18 cellular contexts compared by ENCODE assay signal in genomic region chr10:132970641-132971438, GRCh38. TPM values are rescaled to one million over a fixed set of nuclear protein-coding genes. Genes with fewer than 3 reads are reported as not detected.
DNase-seq lines count a peak whose midpoint lies in the region; ATAC-seq and TF ChIP-seq lines count a peak whose summit lies in the region.
"Had no signal": no experiment of that assay in that cellular context is flagged by ENCODE, and none has a peak within 500 bp of the region (broad histone marks: within the 10 kb centered on the region; RNA-seq: fewer than 3 reads in every experiment).

No MANE protein-coding gene starts in this region.

- H3K4me1 ChIP-seq in lower lobe of right lung (no peaks in the 10 kb centered on the region), spleen (peaks cover 0 to 3% (median 0%) of the 10 kb centered on the region in 6 donors)
- H3K4me1 ChIP-seq: Caco-2, Peyer's patch had no signal

- CTCF ChIA-PET in activated naive CD4-positive, alpha-beta T cell treated with anti-CD3 and anti-CD28 coated beads, Interleukin-2, amount 10 ng/mL, durations not matched to agents 7 days and 5 days (lab: Charles Lee): no interaction called here
- CTCF ChIA-PET in activated naive CD4-positive, alpha-beta T cell treated with anti-CD3 and anti-CD28 coated beads for 36 hours (lab: Charles Lee): no interaction called here
- CTCF ChIA-PET in WTC11 (lab: Charles Lee): no interaction called here

- H3K4me3 ChIP-seq in lower lobe of right lung: no peak overlapping the region
- H3K4me3 ChIP-seq in spleen: no peak overlapping the region
- H3K4me3 ChIP-seq: Peyer's patch had no signal

- peak; percentile 11; the same call in 1 of the 2 replicates for ATAC-seq in WTC11
- peak; percentile 15 to 47 for ATAC-seq in lower lobe of right lung
- no peak for ATAC-seq in GM19463 (IDR thresholded peaks at IDR 0.05; ENCODE audit: unreplicated experiment)

- TF ChIP-seq CTCF in WTC11 (IDR thresholded peaks at IDR 0.05) (no peak), lower lobe of right lung (IDR thresholded peaks at IDR 0.05) (no peak), spleen (IDR thresholded peaks at IDR 0.05 in 8 of 11, conservative IDR thresholded peaks at IDR 0.05 in 3 of 11) (no peak)

- no peaks in the 10 kb centered on the region for H3K4me1 Mint-ChIP-seq in activated naive CD4-positive, alpha-beta T cell treated with anti-CD3 and anti-CD28 coated beads, Interleukin-2, amount 10 ng/mL, durations not matched to agents 7 days and 5 days
- no peaks in the 10 kb centered on the region for H3K4me1 Mint-ChIP-seq in activated naive CD4-positive, alpha-beta T cell treated with anti-CD3 and anti-CD28 coated beads for 36 hours (ENCODE audit: low read depth)
- H3K4me1 Mint-ChIP-seq in WTC11: peaks cover 17% of the 10 kb centered on the region

- H3K9me3 Mint-ChIP-seq in activated naive CD4-positive, alpha-beta T cell treated with anti-CD3 and anti-CD28 coated beads, Interleukin-2, amount 10 ng/mL, durations not matched to agents 7 days and 5 days: no peaks in the 10 kb centered on the region
- no peaks in the 10 kb centered on the region for H3K9me3 Mint-ChIP-seq in activated naive CD4-positive, alpha-beta T cell treated with anti-CD3 and anti-CD28 coated beads for 36 hours
- no peaks in the 10 kb centered on the region for H3K9me3 Mint-ChIP-seq in WTC11
- H3K9me3 Mint-ChIP-seq: CD4-positive, alpha-beta T cell had no signal

- intact Hi-C loops in activated naive CD4-positive, alpha-beta T cell treated with anti-CD3 and anti-CD28 coated beads for 36 hours (cut with micrococcal nuclease): no loop called here
- intact Hi-C loops in lower lobe of right lung (cut with DNase I): no loop called here
- intact Hi-C loops in spleen (cut with DNase I; ENCODE audit: low total_unique reads): no loop called here

- H3K9me3 ChIP-seq in lower lobe of right lung (no peaks in the 10 kb centered on the region), spleen (peaks cover 0 to 6% (median 0%) of the 10 kb centered on the region in 8 donors)
- H3K9me3 ChIP-seq: Peyer's patch had no signal

- H3K27ac ChIP-seq in lower lobe of right lung (no peak overlapping the region), spleen (no peak overlapping the region)
- H3K27ac ChIP-seq: Peyer's patch had no signal

- H3K36me3 ChIP-seq in lower lobe of right lung: no peaks in the 10 kb centered on the region
- H3K36me3 ChIP-seq in spleen: no peaks in the 10 kb centered on the region
- H3K36me3 ChIP-seq: Peyer's patch had no signal

- H3K27me3 Mint-ChIP-seq in activated naive CD4-positive, alpha-beta T cell treated with anti-CD3 and anti-CD28 coated beads, Interleukin-2, amount 10 ng/mL, durations not matched to agents 7 days and 5 days: peaks cover 28% of the 10 kb centered on the region
- H3K27me3 Mint-ChIP-seq in activated naive CD4-positive, alpha-beta T cell treated with anti-CD3 and anti-CD28 coated beads for 36 hours (ENCODE audit: low read depth): peaks cover 18% of the 10 kb centered on the region
- peaks cover 3% of the 10 kb centered on the region; the same call in 1 of the 2 replicates for H3K27me3 Mint-ChIP-seq in WTC11 (ENCODE audit: low read depth)

- H3K4me3 Mint-ChIP-seq in activated naive CD4-positive, alpha-beta T cell treated with anti-CD3 and anti-CD28 coated beads, Interleukin-2, amount 10 ng/mL, durations not matched to agents 7 days and 5 days: no peak overlapping the region
- H3K4me3 Mint-ChIP-seq in activated naive CD4-positive, alpha-beta T cell treated with anti-CD3 and anti-CD28 coated beads for 36 hours: no peak overlapping the region
- H3K4me3 Mint-ChIP-seq in WTC11: no peak overlapping the region; the same call in 1 of the 2 replicates
- H3K4me3 Mint-ChIP-seq: CD4-positive, alpha-beta T cell had no signal

- no peaks in the 10 kb centered on the region for H3K36me3 Mint-ChIP-seq in activated naive CD4-positive, alpha-beta T cell treated with anti-CD3 and anti-CD28 coated beads, Interleukin-2, amount 10 ng/mL, durations not matched to agents 7 days and 5 days
- no peaks in the 10 kb centered on the region for H3K36me3 Mint-ChIP-seq in activated naive CD4-positive, alpha-beta T cell treated with anti-CD3 and anti-CD28 coated beads for 36 hours (ENCODE audit: low read depth)
- H3K36me3 Mint-ChIP-seq in WTC11: no peaks in the 10 kb centered on the region

- WGBS in spleen, 5 donors: 72 to 89% (median 75%) methylated on average over 15 to 22 of the region's 22 CpGs

- POLR2A ChIA-PET in WTC11 (lab: Charles Lee): no interaction called here

- no peak for TF ChIP-seq POLR2A in spleen (IDR thresholded peaks at IDR 0.05)

- peaks cover 59% of the 10 kb centered on the region for H3K27me3 ChIP-seq in lower lobe of right lung (ENCODE audit: low read depth)
- peaks cover 0 to 65% (median 22%) of the 10 kb centered on the region in 7 donors for H3K27me3 ChIP-seq in spleen (replicated peaks in 1 of 7)
- H3K27me3 ChIP-seq: Peyer's patch had no signal

- no peak overlapping the region for H3K27ac Mint-ChIP-seq in activated naive CD4-positive, alpha-beta T cell treated with anti-CD3 and anti-CD28 coated beads, Interleukin-2, amount 10 ng/mL, durations not matched to agents 7 days and 5 days
- H3K27ac Mint-ChIP-seq in activated naive CD4-positive, alpha-beta T cell treated with anti-CD3 and anti-CD28 coated beads for 36 hours: no peak overlapping the region
- H3K27ac Mint-ChIP-seq in WTC11: peak overlapping the region; percentile 34; the same call in 1 of the 2 replicates
- H3K27ac Mint-ChIP-seq: CD4-positive, alpha-beta T cell had no signal

- peak; percentile 14 for DNase-seq in activated naive CD4-positive, alpha-beta T cell treated with anti-CD3 and anti-CD28 coated beads, Interleukin-2, amount 10 ng/mL, durations not matched to agents 7 days and 5 days
- no peak for DNase-seq in activated naive CD4-positive, alpha-beta T cell treated with anti-CD3 and anti-CD28 coated beads for 36 hours
- DNase-seq in WTC11 (ENCODE audit: low spot score) (peak; percentile 10), lower lobe of right lung (no peak), spleen (peak; percentile 61), DMS 273 treated with DMSO at 0.1 percent for 48 hours (lab: John Stamatoyannopoulos, UW) (no peak), HuH-7 (ENCODE audit: low spot score) (no peak)
- DNase-seq: DMS153; GDM1; KG1; NCI-H1694 treated with DMSO at 0.1 percent for 48 hours; NCI-H510A; NCI-H748 treated with DMSO at 0.1 percent for 48 hours; NK-92 treated with Interleukin-12 subunit alpha and Interleukin-12 subunit beta, amount 100 ng/mL, for 24 hours had no signal

TF ChIP-seq in WTC11, 78 proteins besides CTCF, POLR2A, EP300 and RAD21:
- TF ChIP-seq ELF4 (CRISPR knock-in tag; IDR thresholded peaks at IDR 0.05; ENCODE audit: low read depth) (no peak), TP53 (CRISPR knock-in tag; IDR thresholded peaks at IDR 0.05) (no peak), SOX15 (CRISPR knock-in tag; IDR thresholded peaks at IDR 0.05) (no peak), HMGA2 (CRISPR knock-in tag; IDR thresholded peaks at IDR 0.05) (no peak), ZNF263 (CRISPR knock-in tag; IDR thresholded peaks at IDR 0.05; ENCODE audit: low read depth) (no peak), CREM (CRISPR knock-in tag; IDR thresholded peaks at IDR 0.05) (no peak), ZNF671 (CRISPR knock-in tag; IDR thresholded peaks at IDR 0.05) (no peak), MYBL2 (CRISPR knock-in tag; IDR thresholded peaks at IDR 0.05) (no peak), EMX1 (CRISPR knock-in tag; IDR thresholded peaks at IDR 0.05) (no peak), RELA (CRISPR knock-in tag; IDR thresholded peaks at IDR 0.05; ENCODE audit: borderline replicate concordance) (no peak), ZNF396 (CRISPR knock-in tag; IDR thresholded peaks at IDR 0.05; ENCODE audit: borderline replicate concordance) (no peak)
- TF ChIP-seq, protein P1, sequence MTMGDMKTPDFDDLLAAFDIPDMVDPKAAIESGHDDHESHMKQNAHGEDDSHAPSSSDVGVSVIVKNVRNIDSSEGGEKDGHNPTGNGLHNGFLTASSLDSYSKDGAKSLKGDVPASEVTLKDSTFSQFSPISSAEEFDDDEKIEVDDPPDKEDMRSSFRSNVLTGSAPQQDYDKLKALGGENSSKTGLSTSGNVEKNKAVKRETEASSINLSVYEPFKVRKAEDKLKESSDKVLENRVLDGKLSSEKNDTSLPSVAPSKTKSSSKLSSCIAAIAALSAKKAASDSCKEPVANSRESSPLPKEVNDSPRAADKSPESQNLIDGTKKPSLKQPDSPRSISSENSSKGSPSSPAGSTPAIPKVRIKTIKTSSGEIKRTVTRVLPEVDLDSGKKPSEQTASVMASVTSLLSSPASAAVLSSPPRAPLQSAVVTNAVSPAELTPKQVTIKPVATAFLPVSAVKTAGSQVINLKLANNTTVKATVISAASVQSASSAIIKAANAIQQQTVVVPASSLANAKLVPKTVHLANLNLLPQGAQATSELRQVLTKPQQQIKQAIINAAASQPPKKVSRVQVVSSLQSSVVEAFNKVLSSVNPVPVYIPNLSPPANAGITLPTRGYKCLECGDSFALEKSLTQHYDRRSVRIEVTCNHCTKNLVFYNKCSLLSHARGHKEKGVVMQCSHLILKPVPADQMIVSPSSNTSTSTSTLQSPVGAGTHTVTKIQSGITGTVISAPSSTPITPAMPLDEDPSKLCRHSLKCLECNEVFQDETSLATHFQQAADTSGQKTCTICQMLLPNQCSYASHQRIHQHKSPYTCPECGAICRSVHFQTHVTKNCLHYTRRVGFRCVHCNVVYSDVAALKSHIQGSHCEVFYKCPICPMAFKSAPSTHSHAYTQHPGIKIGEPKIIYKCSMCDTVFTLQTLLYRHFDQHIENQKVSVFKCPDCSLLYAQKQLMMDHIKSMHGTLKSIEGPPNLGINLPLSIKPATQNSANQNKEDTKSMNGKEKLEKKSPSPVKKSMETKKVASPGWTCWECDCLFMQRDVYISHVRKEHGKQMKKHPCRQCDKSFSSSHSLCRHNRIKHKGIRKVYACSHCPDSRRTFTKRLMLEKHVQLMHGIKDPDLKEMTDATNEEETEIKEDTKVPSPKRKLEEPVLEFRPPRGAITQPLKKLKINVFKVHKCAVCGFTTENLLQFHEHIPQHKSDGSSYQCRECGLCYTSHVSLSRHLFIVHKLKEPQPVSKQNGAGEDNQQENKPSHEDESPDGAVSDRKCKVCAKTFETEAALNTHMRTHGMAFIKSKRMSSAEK (CRISPR knock-in tag; IDR thresholded peaks at IDR 0.05; ENCODE audit: borderline replicate concordance): no peak

RNA-seq across cellular contexts. Expression of gene CFAP46, which starts 28.5 kb away (rescaled TPM):
- not detected for total RNA-seq in activated naive CD4-positive, alpha-beta T cell treated with anti-CD3 and anti-CD28 coated beads for 36 hours
- total RNA-seq in WTC11 (2021): 2.9 to 3.4 TPM (median 3.3 TPM) in 3 replicates
- total RNA-seq in lower lobe of right lung: 9.0 TPM
- total RNA-seq in spleen: 1 to 10 TPM in 1 of 7 donors, under 1 TPM in 5, not detected in 1; 0.09 to 1.1 (median 0.45) TPM
- polyA plus RNA-seq in spleen: under 1 TPM in 2 of 3 donors, not detected in 1; 0.03 to 0.08 TPM
- total RNA-seq: Caco-2; CD4-positive, alpha-beta T cell; Peyer's patch had no signal

Comparison
In these comparisons a context has a peak if more than half of its experiments do, and no peak if none do; other contexts are left out.
1. DNase-seq: peak in activated naive CD4-positive, alpha-beta T cell treated with anti-CD3 and anti-CD28 coated beads, Interleukin-2, amount 10 ng/mL, durations not matched to agents 7 days and 5 days (single experiment), WTC11 (single experiment) and spleen (single experiment); none in activated naive CD4-positive, alpha-beta T cell treated with anti-CD3 and anti-CD28 coated beads for 36 hours (single experiment), lower lobe of right lung (single experiment), DMS 273 treated with DMSO at 0.1 percent for 48 hours (single experiment) and HuH-7 (single experiment).